ENCODE assay signal across 6 cellular contexts in the genomic region with DNA sequence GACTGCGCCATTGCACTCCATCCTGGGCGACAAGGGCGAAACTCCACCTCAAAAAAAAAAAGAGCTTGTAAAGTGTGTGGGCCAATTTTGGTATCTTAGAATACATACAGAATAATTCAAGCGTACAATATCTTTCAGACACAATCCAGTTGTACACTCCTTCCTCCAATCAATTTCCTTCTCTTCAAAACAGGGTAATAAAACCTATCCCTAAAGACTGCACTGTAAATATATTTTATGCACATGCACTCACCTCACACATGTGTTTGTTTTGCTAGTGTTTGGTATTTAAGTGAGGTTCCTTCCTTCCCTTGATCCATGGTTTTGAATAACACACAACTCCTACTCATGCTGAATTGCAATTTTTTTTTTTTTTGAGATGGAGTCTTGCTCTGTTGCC.
"Had no signal": no experiment of that assay in that cellular context is flagged by ENCODE, and none has a peak within 500 bp of the region (broad histone marks: within the 10 kb centered on the region; RNA-seq: fewer than 3 reads in every experiment).

No MANE protein-coding gene starts in this region.

- ATAC-seq: GM23338 had no signal

- H3K4me3 Mint-ChIP-seq: GM23338, H9 had no signal

- H3K27ac Mint-ChIP-seq: GM23338, H9 had no signal

- H3K4me3 ChIP-seq: GM23338, K562 had no signal

- DNase-seq: H9, HCEC 1CT, IMR-90, KG1 had no signal

- H3K9me3 Mint-ChIP-seq: GM23338, H9 had no signal
